ENCODE assay signal across 1 cellular context in the genomic region with DNA sequence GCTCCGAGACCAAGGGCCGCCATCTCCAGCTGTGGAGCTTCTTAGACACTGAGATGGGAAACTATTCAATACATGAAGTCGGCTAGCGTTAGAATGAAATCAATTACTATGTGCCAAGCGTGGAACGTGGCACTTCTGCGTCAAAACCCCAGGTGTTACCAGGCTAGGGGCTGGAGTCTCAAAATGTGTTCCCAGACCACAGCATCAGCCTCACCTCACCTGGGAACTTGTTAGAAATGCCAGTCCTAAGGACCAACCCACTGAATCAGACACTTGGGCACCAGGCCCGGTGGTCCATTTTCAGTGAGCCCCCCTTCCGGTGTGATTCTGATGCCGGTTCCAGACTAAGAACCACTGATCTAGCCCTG.
TF ChIP-seq lines count a peak whose summit lies in the region.

No MANE protein-coding gene starts in this region.

TF ChIP-seq in GM12878, 131 proteins besides CTCF, POLR2A, EP300 and RAD21:
- TF ChIP-seq POU2F2 (IDR thresholded peaks at IDR 0.05; ENCODE audit: borderline replicate concordance, low read depth, low read length) (0 out of 3 replicates have a peak, but pooled peaks have one; percentile 10), SMAD5 (IDR thresholded peaks at IDR 0.05; ENCODE audit: low read depth) (no peak)
